In genomic region chr3:178169421-178169820, GRCh38 we compare ENCODE assay signal across 22 cellular contexts.
"Had no signal": no experiment of that assay in that cellular context is flagged by ENCODE, and none has a peak within 500 bp of the region (broad histone marks: within the 10 kb centered on the region; RNA-seq: fewer than 3 reads in every experiment).

No MANE protein-coding gene starts in this region.

- FAIRE-seq: colon, small intestine had no signal

- H3K4me1 Mint-ChIP-seq: memory B cell, natural killer cell, neural crest cell had no signal

- H3K27ac ChIP-seq: hepatocyte, lower lobe of right lung, ovary had no signal

- H3K36me3 Mint-ChIP-seq: memory B cell, natural killer cell had no signal

- H3K9me3 Mint-ChIP-seq: dendritic cell treated with granulocyte-macrophage colony-stimulating factor and Interleukin-4, amounts not matched to agents 40 ng/mL and 50 ng/mL, for 4 days had no signal

- H3K27me3 ChIP-seq: hepatocyte, ovary, right atrium auricular region had no signal

- H3K27me3 Mint-ChIP-seq: dendritic cell treated with granulocyte-macrophage colony-stimulating factor and Interleukin-4, amounts not matched to agents 40 ng/mL and 50 ng/mL, for 4 days; memory B cell had no signal

- H3K79me2 ChIP-seq: hepatocyte had no signal

- H3K36me3 ChIP-seq: left ventricle myocardium inferior, lower lobe of right lung, ovary, right atrium auricular region had no signal

- H3K4me3 Mint-ChIP-seq: dendritic cell treated with granulocyte-macrophage colony-stimulating factor and Interleukin-4, amounts not matched to agents 40 ng/mL and 50 ng/mL, for 4 days; memory B cell; mesothelial cell of epicardium; natural killer cell; neural crest cell had no signal

- H3K4me2 ChIP-seq: hepatocyte had no signal

- ATAC-seq: left cardiac atrium, lower lobe of right lung, natural killer cell had no signal

- H3K27ac Mint-ChIP-seq: dendritic cell treated with granulocyte-macrophage colony-stimulating factor and Interleukin-4, amounts not matched to agents 40 ng/mL and 50 ng/mL, for 4 days; memory B cell; mesothelial cell of epicardium; natural killer cell had no signal

- H3K4me3 ChIP-seq: hepatocyte, left ventricle myocardium inferior, lower lobe of right lung, ovary, right atrium auricular region had no signal

- H3K9me3 ChIP-seq: lower lobe of right lung, ovary, right atrium auricular region had no signal

- DNase-seq: erythroblast; foreskin melanocyte; head of caudate nucleus; kidney; left cardiac atrium; left ventricle myocardium inferior; lower lobe of right lung; natural killer cell; nucleus accumbens; ovary; small intestine; stimulated activated CD4-positive, alpha-beta T cell treated with anti-CD3 and anti-CD28 coated beads, Interleukin-12 subunit alpha, Interleukin-12 subunit beta, amount 100 ng/mL, for 4 hours; stimulated activated CD4-positive, alpha-beta T cell treated with anti-CD3 and anti-CD28 coated beads, Interleukin-2, amount 100 ng/mL, for 48 hours; stimulated activated naive CD4-positive, alpha-beta T cell treated with Interleukin-2 at 50 U/mL for 16 hours; trophoblast cell had no signal

- H2AFZ ChIP-seq: hepatocyte had no signal
